ENCODE assay signal across 8 cellular contexts in the genomic region with DNA sequence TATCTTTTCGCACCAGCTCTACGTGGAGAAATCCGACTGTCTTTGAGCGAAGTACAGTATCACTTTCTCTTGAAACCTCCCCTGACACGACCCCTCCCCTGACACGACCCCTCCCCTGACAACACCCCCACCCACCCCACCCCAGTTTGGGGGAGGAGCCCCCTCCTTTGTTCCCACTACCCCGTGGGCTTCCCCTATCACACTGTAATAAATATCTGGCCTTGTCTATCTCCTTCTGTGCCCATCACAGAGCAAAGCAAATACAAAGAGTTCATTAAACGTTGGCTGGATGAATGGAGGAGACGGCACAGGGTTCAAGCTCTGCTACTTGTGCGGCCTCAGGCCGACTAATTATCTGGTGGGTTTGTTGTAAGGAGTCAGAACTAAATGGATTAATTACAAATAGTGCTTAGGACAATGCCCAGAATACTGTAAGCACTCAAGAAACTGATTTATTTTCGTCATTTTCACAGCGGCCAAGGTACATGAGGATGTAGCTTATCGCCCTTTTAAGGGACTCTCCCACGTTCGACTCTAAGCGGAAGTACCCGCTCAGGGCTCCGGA. TPM values are rescaled to one million over a fixed set of nuclear protein-coding genes. Genes with fewer than 3 reads are reported as not detected.
DNase-seq lines count a peak whose midpoint lies in the region; ATAC-seq lines count a peak whose summit lies in the region.

No MANE protein-coding gene starts in this region.

- DNase-seq in DMS153 (lab: John Stamatoyannopoulos, UW) (peak; percentile 58), DMS153 treated with DMSO at 0.1 percent for 48 hours (lab: John Stamatoyannopoulos, UW; ENCODE audit: unreplicated experiment) (no peak), NCI-H460 (ENCODE audit: extremely low read depth, low read depth) (peak; percentile 11), SK-N-DZ (ENCODE audit: low spot score) (no peak)
- no peak for DNase-seq in natural killer cell treated with Interleukin-12 subunit alpha and Interleukin-12 subunit beta and Interleukin-15 and Interleukin-18, amount 100 ng/mL, for 72 hours (ENCODE audit: low spot score)
- DNase-seq in activated CD4-positive, CD25-positive, alpha-beta regulatory T cell (lab: John Stamatoyannopoulos, UW) = no peak

- H3K9me3 Mint-ChIP-seq in natural killer cell treated with Interleukin-12 subunit alpha and Interleukin-12 subunit beta and Interleukin-15 and Interleukin-18, amount 100 ng/mL, for 72 hours = no peaks in the 10 kb centered on the region

- H3K36me3 Mint-ChIP-seq in natural killer cell treated with Interleukin-12 subunit alpha and Interleukin-12 subunit beta and Interleukin-15 and Interleukin-18, amount 100 ng/mL, for 72 hours = no peaks in the 10 kb centered on the region

- H3K4me1 ChIP-seq in duodenal mucosa (ENCODE audit: control insufficient read depth in 1 of 2, insufficient read depth in 2 of 2, low read length in 2 of 2) = peaks cover 14 to 24% of the 10 kb centered on the region in 2 donors

- peak overlapping the region; percentile 93 to 97 for H3K27ac Mint-ChIP-seq in natural killer cell treated with Interleukin-12 subunit alpha and Interleukin-12 subunit beta and Interleukin-15 and Interleukin-18, amount 100 ng/mL, for 72 hours

- peak overlapping the region; percentile 56 to 75 for H3K9ac ChIP-seq in duodenal mucosa (ENCODE audit: low read depth in 1 of 2, low read length in 2 of 2)

- H3K4me3 Mint-ChIP-seq in natural killer cell treated with Interleukin-12 subunit alpha and Interleukin-12 subunit beta and Interleukin-15 and Interleukin-18, amount 100 ng/mL, for 72 hours = peak overlapping the region; percentile 98

- no peaks in the 10 kb centered on the region for H3K27me3 ChIP-seq in duodenal mucosa (ENCODE audit: control insufficient read depth in 1 of 2, insufficient read depth in 2 of 2, low read length in 2 of 2)

- H3K4me3 ChIP-seq in duodenal mucosa (ENCODE audit: low read depth in 1 of 2, low read length in 2 of 2) = peak overlapping the region; percentile 89 to 95

- peak overlapping the region; percentile 94 for H3K27ac ChIP-seq in duodenal mucosa (ENCODE audit: low read depth, low read length)

- no peaks in the 10 kb centered on the region for H3K27me3 Mint-ChIP-seq in natural killer cell treated with Interleukin-12 subunit alpha and Interleukin-12 subunit beta and Interleukin-15 and Interleukin-18, amount 100 ng/mL, for 72 hours

- H3K36me3 ChIP-seq in duodenal mucosa (ENCODE audit: control insufficient read depth in 1 of 2, insufficient read depth in 2 of 2, low read length in 2 of 2) = peaks cover 0 to under 1% of the 10 kb centered on the region in 2 donors

- ATAC-seq in natural killer cell treated with Interleukin-12 subunit alpha and Interleukin-12 subunit beta and Interleukin-15 and Interleukin-18, amount 100 ng/mL, for 72 hours = no peak
- ATAC-seq in HG02678 (IDR thresholded peaks at IDR 0.05; ENCODE audit: unreplicated experiment) = no peak

- no peaks in the 10 kb centered on the region for H3K9me3 ChIP-seq in duodenal mucosa (ENCODE audit: control insufficient read depth in 1 of 2, low read length in 2 of 2)

- peaks cover 29 to 36% of the 10 kb centered on the region in 2 donors for H3K4me1 Mint-ChIP-seq in natural killer cell treated with Interleukin-12 subunit alpha and Interleukin-12 subunit beta and Interleukin-15 and Interleukin-18, amount 100 ng/mL, for 72 hours (ENCODE audit: low read depth in 2 of 2)

RNA-seq across cellular contexts. Expression of a gene that starts 0.6 kb away (rescaled TPM):
- 36.5 TPM in 2 replicates for total RNA-seq in NCI-H460 (2014; rRNA removed; shearing (Covaris generic))
- polyA plus RNA-seq in NCI-H460 (2014; cell fraction: nucleus; rRNA removed) = 118 and 144 TPM in 2 replicates
- total RNA-seq in natural killer cell treated with Interleukin-12 subunit alpha and Interleukin-12 subunit beta and Interleukin-15 and Interleukin-18, amount 100 ng/mL, for 72 hours = 100 to 1,000 TPM in 1 of 2 donors, 10 to 100 TPM in 1; 85.5 to 142 TPM
- polyA plus RNA-seq in SK-N-DZ (2014; cell fraction: cytosol; rRNA removed) = 57.2 and 63.0 TPM in 2 replicates
- polyA plus RNA-seq in SK-N-DZ (2014; cell fraction: nucleus; rRNA removed) = 150 and 184 TPM in 2 replicates

RNA-seq across cellular contexts. Expression of a gene that starts 28.1 kb away (rescaled TPM):
- not detected in 2 replicates for total RNA-seq in NCI-H460 (2014; rRNA removed; shearing (Covaris generic))
- polyA plus RNA-seq in NCI-H460 (2014; cell fraction: nucleus; rRNA removed) = not detected in 2 replicates
- total RNA-seq in natural killer cell treated with Interleukin-12 subunit alpha and Interleukin-12 subunit beta and Interleukin-15 and Interleukin-18, amount 100 ng/mL, for 72 hours = not detected
- not detected in 2 replicates for polyA plus RNA-seq in SK-N-DZ (2014; cell fraction: cytosol; rRNA removed)
- polyA plus RNA-seq in SK-N-DZ (2014; cell fraction: nucleus; rRNA removed) = not detected in 2 replicates

RNA-seq across cellular contexts. Expression of a gene that starts 31.5 kb away (rescaled TPM):
- 1.7 and 2.9 TPM in 2 replicates for total RNA-seq in NCI-H460 (2014; rRNA removed; shearing (Covaris generic))
- polyA plus RNA-seq in NCI-H460 (2014; cell fraction: nucleus; rRNA removed) = 8.8 and 12.1 TPM in 2 replicates
- total RNA-seq in natural killer cell treated with Interleukin-12 subunit alpha and Interleukin-12 subunit beta and Interleukin-15 and Interleukin-18, amount 100 ng/mL, for 72 hours = 100 to 1,000 TPM; 160 to 229 TPM
- polyA plus RNA-seq in SK-N-DZ (2014; cell fraction: cytosol; rRNA removed) = 16.5 and 22.0 TPM in 2 replicates
- 17.6 and 25.1 TPM in 2 replicates for polyA plus RNA-seq in SK-N-DZ (2014; cell fraction: nucleus; rRNA removed)

RNA-seq across cellular contexts. Expression of a gene that starts 47.7 kb away (rescaled TPM):
- 43.7 and 59.0 TPM in 2 replicates for total RNA-seq in NCI-H460 (2014; rRNA removed; shearing (Covaris generic))
- polyA plus RNA-seq in NCI-H460 (2014; cell fraction: nucleus; rRNA removed) = 25.0 and 26.6 TPM in 2 replicates
- 1 to 10 TPM; 1.9 to 3.5 TPM for total RNA-seq in natural killer cell treated with Interleukin-12 subunit alpha and Interleukin-12 subunit beta and Interleukin-15 and Interleukin-18, amount 100 ng/mL, for 72 hours
- not detected in 2 replicates for polyA plus RNA-seq in SK-N-DZ (2014; cell fraction: cytosol; rRNA removed)
- not detected in 2 replicates for polyA plus RNA-seq in SK-N-DZ (2014; cell fraction: nucleus; rRNA removed)

RNA-seq across cellular contexts. Expression of a gene that starts 50.5 kb away (rescaled TPM):
- 27.1 and 37.5 TPM in 2 replicates for total RNA-seq in NCI-H460 (2014; rRNA removed; shearing (Covaris generic))
- polyA plus RNA-seq in NCI-H460 (2014; cell fraction: nucleus; rRNA removed) = 32.5 and 34.0 TPM in 2 replicates
- total RNA-seq in natural killer cell treated with Interleukin-12 subunit alpha and Interleukin-12 subunit beta and Interleukin-15 and Interleukin-18, amount 100 ng/mL, for 72 hours = 10 to 100 TPM; 43.9 to 58.4 TPM
- polyA plus RNA-seq in SK-N-DZ (2014; cell fraction: cytosol; rRNA removed) = 118 and 143 TPM in 2 replicates
- polyA plus RNA-seq in SK-N-DZ (2014; cell fraction: nucleus; rRNA removed) = 74.2 and 93.5 TPM in 2 replicates

Comparison
In these comparisons a context has a peak if more than half of its experiments do, and no peak if none do; other contexts are left out.
1. DNase-seq: peak in DMS153 (single experiment) and NCI-H460 (single experiment); none in DMS153 treated with DMSO at 0.1 percent for 48 hours (single experiment), natural killer cell treated with Interleukin-12 subunit alpha and Interleukin-12 subunit beta and Interleukin-15 and Interleukin-18, amount 100 ng/mL, for 72 hours (single experiment), activated CD4-positive, CD25-positive, alpha-beta regulatory T cell (0 of 4) and SK-N-DZ (single experiment).
2. RNA of a gene that starts 31.5 kb away (total RNA-seq): 160 to 229 TPM in natural killer cell treated with Interleukin-12 subunit alpha and Interleukin-12 subunit beta and Interleukin-15 and Interleukin-18, amount 100 ng/mL, for 72 hours; 1.7 to 2.9 TPM in NCI-H460; every median in the first group is over 10 times any median in the second.